In the genomic region with DNA sequence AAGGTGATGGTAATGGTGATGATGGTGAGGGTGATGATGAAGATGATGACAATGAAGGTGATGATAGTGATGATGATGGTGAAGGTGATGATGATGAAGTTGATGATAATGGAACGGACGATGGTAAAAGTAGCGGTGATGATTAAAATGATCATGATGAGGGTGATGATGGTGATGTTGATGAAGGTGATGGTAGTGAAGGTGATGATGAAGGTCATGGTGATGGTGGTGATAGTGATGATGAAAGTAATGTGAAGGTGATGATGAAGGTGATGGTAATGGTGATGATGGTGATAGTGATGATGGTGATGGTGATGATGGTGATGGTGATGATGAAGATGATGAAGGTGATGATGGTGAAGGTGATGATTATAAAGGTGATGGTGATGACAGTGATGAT, we compare ENCODE assay signal across 1 cellular context.
TF ChIP-seq lines count a peak whose summit lies in the region.

No MANE protein-coding gene starts in this region.

TF ChIP-seq in HepG2, 621 proteins besides CTCF, POLR2A, EP300 and RAD21 (continued from another document):
- TF ChIP-seq, protein P1, sequence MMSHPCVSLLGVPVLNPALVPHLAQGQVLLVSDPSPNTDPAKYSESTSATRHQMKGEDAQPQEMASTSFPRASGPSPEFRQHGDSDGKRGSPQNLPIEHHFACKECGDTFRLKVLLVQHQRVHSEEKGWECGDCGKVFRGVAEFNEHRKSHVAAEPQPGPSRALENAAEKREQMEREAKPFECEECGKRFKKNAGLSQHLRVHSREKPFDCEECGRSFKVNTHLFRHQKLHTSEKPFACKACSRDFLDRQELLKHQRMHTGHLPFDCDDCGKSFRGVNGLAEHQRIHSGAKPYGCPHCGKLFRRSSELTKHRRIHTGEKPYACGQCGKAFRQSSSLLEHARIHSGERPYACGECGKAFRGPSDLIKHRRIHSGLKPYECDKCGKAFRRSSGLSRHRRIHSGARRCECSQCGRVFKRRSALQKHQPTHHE (CRISPR knock-in tag; IDR thresholded peaks at IDR 0.05; ENCODE audit: borderline replicate concordance) = no peak
- TF ChIP-seq ZNF766 (CRISPR knock-in tag; IDR thresholded peaks at IDR 0.05; ENCODE audit: borderline replicate concordance) (no peak), PHB2 (IDR thresholded peaks at IDR 0.05; ENCODE audit: partially characterized antibody) (peak; percentile 57), KMT2B (CRISPR knock-in tag; IDR thresholded peaks at IDR 0.05) (no peak), FOXA1 (IDR thresholded peaks at IDR 0.05) (0 out of 2 replicates have a peak, but pooled peaks have one; percentile 5), FOXA1 (CRISPR knock-in tag; IDR thresholded peaks at IDR 0.05) (no peak), FOXP1 (IDR thresholded peaks at IDR 0.05) (0 out of 2 replicates have a peak, but pooled peaks have one; percentile 25), FOXP1 (CRISPR knock-in tag; IDR thresholded peaks at IDR 0.05) (no peak), CREB1 (IDR thresholded peaks at IDR 0.05) (peak; percentile 92), CREB1 (CRISPR knock-in tag; IDR thresholded peaks at IDR 0.05) (no peak), MAZ (IDR thresholded peaks at IDR 0.05; ENCODE audit: borderline replicate concordance, low read depth, low read length) (no peak), MAZ (CRISPR knock-in tag; IDR thresholded peaks at IDR 0.05; ENCODE audit: low read depth) (no peak), FLYWCH1 (CRISPR knock-in tag; IDR thresholded peaks at IDR 0.05) (no peak), ATF7 (IDR thresholded peaks at IDR 0.05) (peak; percentile 31; the same call in 1 of the 2 replicates), ATF7 (CRISPR knock-in tag; IDR thresholded peaks at IDR 0.05) (no peak), ZNF207 (IDR thresholded peaks at IDR 0.05; ENCODE audit: borderline replicate concordance) (0 out of 2 replicates have a peak, but pooled peaks have one; percentile 26), ZNF543 (CRISPR knock-in tag; IDR thresholded peaks at IDR 0.05) (no peak), LCORL (IDR thresholded peaks at IDR 0.05) (no peak), LCORL (CRISPR knock-in tag; IDR thresholded peaks at IDR 0.05) (no peak), ZNF143 (CRISPR knock-in tag; IDR thresholded peaks at IDR 0.05) (no peak), ZNF225 (CRISPR knock-in tag; IDR thresholded peaks at IDR 0.05) (no peak), IKZF1 (IDR thresholded peaks at IDR 0.05) (0 out of 2 replicates have a peak, but pooled peaks have one; percentile 12), ZNF660 (CRISPR knock-in tag; IDR thresholded peaks at IDR 0.05; ENCODE audit: borderline replicate concordance, low read depth) (no peak)
- TF ChIP-seq, protein P2, sequence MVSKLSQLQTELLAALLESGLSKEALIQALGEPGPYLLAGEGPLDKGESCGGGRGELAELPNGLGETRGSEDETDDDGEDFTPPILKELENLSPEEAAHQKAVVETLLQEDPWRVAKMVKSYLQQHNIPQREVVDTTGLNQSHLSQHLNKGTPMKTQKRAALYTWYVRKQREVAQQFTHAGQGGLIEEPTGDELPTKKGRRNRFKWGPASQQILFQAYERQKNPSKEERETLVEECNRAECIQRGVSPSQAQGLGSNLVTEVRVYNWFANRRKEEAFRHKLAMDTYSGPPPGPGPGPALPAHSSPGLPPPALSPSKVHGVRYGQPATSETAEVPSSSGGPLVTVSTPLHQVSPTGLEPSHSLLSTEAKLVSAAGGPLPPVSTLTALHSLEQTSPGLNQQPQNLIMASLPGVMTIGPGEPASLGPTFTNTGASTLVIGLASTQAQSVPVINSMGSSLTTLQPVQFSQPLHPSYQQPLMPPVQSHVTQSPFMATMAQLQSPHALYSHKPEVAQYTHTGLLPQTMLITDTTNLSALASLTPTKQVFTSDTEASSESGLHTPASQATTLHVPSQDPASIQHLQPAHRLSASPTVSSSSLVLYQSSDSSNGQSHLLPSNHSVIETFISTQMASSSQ (IDR thresholded peaks at IDR 0.05; ENCODE audit: low read depth) = no peak
- TF ChIP-seq, protein P2 (CRISPR knock-in tag; IDR thresholded peaks at IDR 0.05; ENCODE audit: borderline replicate concordance) = no peak
- TF ChIP-seq, protein P3, sequence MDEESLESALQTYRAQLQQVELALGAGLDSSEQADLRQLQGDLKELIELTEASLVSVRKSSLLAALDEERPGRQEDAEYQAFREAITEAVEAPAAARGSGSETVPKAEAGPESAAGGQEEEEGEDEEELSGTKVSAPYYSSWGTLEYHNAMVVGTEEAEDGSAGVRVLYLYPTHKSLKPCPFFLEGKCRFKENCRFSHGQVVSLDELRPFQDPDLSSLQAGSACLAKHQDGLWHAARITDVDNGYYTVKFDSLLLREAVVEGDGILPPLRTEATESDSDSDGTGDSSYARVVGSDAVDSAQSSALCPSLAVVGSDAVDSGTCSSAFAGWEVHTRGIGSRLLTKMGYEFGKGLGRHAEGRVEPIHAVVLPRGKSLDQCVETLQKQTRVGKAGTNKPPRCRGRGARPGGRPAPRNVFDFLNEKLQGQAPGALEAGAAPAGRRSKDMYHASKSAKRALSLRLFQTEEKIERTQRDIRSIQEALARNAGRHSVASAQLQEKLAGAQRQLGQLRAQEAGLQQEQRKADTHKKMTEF (CRISPR knock-in tag; IDR thresholded peaks at IDR 0.05) = no peak
- TF ChIP-seq, protein P4, sequence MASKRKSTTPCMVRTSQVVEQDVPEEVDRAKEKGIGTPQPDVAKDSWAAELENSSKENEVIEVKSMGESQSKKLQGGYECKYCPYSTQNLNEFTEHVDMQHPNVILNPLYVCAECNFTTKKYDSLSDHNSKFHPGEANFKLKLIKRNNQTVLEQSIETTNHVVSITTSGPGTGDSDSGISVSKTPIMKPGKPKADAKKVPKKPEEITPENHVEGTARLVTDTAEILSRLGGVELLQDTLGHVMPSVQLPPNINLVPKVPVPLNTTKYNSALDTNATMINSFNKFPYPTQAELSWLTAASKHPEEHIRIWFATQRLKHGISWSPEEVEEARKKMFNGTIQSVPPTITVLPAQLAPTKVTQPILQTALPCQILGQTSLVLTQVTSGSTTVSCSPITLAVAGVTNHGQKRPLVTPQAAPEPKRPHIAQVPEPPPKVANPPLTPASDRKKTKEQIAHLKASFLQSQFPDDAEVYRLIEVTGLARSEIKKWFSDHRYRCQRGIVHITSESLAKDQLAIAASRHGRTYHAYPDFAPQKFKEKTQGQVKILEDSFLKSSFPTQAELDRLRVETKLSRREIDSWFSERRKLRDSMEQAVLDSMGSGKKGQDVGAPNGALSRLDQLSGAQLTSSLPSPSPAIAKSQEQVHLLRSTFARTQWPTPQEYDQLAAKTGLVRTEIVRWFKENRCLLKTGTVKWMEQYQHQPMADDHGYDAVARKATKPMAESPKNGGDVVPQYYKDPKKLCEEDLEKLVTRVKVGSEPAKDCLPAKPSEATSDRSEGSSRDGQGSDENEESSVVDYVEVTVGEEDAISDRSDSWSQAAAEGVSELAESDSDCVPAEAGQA (IDR thresholded peaks at IDR 0.05; ENCODE audit: low read depth) = no peak
- TF ChIP-seq, protein P4 (CRISPR knock-in tag; IDR thresholded peaks at IDR 0.05; ENCODE audit: borderline replicate concordance) = no peak
- TF ChIP-seq, protein P5, sequence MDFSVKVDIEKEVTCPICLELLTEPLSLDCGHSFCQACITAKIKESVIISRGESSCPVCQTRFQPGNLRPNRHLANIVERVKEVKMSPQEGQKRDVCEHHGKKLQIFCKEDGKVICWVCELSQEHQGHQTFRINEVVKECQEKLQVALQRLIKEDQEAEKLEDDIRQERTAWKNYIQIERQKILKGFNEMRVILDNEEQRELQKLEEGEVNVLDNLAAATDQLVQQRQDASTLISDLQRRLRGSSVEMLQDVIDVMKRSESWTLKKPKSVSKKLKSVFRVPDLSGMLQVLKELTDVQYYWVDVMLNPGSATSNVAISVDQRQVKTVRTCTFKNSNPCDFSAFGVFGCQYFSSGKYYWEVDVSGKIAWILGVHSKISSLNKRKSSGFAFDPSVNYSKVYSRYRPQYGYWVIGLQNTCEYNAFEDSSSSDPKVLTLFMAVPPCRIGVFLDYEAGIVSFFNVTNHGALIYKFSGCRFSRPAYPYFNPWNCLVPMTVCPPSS (IDR thresholded peaks at IDR 0.05) = no peak
